Comparison of ENCODE assay signal across 1 cellular context in the genomic region with DNA sequence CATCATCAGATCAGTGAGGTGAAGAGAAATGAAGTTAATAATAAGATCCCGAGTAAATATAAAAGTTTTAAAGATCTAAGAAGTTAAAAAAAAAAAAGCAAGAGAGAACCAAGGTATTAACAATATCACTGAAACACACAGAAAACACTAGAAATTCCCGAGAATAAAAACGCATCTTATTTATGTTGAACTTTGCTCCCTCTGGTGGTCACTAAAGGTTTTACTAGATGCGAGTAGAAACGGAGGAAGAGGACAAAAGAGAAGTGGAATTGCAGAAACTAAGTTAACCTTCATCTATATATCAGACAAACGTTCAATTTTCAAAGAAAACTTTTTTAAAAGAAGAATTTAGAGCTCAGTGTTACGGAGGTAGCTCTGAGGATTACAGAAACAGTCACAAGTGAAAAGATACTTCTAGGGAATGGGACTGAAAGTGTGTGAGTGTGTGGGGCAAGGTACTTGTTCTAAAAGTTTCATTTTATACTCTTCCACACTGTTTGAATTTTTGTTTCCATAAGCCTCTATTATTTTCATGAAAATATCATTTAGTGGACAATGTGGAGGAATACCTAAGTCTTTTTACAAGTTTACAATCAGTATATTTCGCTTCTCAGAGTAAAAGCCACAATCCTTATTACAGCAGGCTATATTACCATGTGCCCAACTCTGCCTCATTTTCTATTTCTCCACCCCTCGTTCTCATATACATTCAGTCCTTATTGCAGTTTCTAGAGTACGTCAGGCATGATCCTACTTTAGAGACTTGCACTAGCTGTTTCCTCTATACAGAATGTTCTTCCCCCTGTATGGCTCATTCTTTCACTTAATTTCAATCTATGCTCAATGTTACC.
TF ChIP-seq lines count a peak whose summit lies in the region.

No MANE protein-coding gene starts in this region.

TF ChIP-seq in GM23338, 12 proteins besides CTCF, POLR2A, EP300 and RAD21 (continued from another document):
- no peak for TF ChIP-seq REST (IDR thresholded peaks at IDR 0.05; ENCODE audit: unreplicated experiment)
